In the genomic region with DNA sequence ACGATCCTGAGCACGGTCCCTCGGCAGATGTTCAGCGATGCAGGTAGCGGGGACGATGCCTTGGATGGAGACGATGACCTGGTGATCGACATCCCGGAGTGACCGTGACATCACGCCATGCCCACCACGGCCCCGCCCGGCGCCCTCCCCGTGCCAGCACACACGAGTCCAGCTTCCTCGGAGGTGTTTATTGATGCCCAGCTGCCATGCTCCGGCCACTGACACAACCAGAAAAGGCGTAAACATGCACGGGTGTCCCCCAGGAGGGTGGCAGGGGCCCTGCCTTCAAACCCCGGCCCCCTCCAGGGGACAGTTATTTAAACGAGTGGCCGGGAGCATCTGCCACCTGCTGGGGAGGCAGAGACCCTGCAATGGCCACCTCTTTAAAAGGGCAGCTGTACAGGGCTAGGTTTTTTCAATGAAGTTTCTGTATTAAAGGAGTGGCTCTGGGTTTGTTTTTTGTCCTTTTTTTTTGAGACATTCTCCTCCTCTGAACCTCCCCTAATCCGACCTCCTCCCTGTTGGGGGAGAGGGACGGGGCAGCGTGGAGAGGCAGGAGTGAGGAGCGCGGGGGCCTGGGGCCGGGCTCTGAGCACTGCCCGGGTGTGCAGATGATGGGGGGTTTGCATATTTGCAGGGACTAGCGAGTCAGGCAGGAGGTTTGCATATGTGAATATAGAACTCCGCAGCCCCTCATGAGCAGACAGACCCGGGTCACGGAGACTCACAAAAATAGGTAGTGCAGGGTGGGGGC, we compare ENCODE assay signal across 10 cellular contexts. TPM values are rescaled to one million over a fixed set of nuclear protein-coding genes. Genes with fewer than 3 reads are reported as not detected.
A peak's percentile ranks its signal among the peaks of the same experiment; 100 is the strongest.
DNase-seq lines count a peak whose midpoint lies in the region; ATAC-seq and TF ChIP-seq lines count a peak whose summit lies in the region.
"Had no signal": no experiment of that assay in that cellular context is flagged by ENCODE, and none has a peak within 500 bp of the region (broad histone marks: within the 10 kb centered on the region; RNA-seq: fewer than 3 reads in every experiment).

No MANE protein-coding gene starts in this region.

- H3K36me3 ChIP-seq in GM23338 (ENCODE audit: insufficient read depth) (no peaks in the 10 kb centered on the region), SJCRH30 (no peaks in the 10 kb centered on the region), right lobe of liver (no peaks in the 10 kb centered on the region), vagina (peaks cover 0 to 11% of the 10 kb centered on the region in 2 donors)

- peaks cover 29% of the 10 kb centered on the region for H3K27me3 Mint-ChIP-seq in GM23338 (ENCODE audit: insufficient read depth, low read depth, poor library complexity)

- TF ChIP-seq POLR2A in right lobe of liver (IDR thresholded peaks at IDR 0.05), result no peak
- no peak for TF ChIP-seq POLR2A in vagina (IDR thresholded peaks at IDR 0.05)

- no peak overlapping the region for H3K27ac Mint-ChIP-seq in GM23338

- H3K9me3 Mint-ChIP-seq in GM23338, result no peaks in the 10 kb centered on the region

- peaks cover 45% of the 10 kb centered on the region for H3K4me1 Mint-ChIP-seq in GM23338

- H3K4me1 ChIP-seq in GM23338 (ENCODE audit: insufficient read depth) (peaks cover 19% of the 10 kb centered on the region), SJCRH30 (no peaks in the 10 kb centered on the region), right lobe of liver (peaks cover 0 to under 1% (median 0%) of the 10 kb centered on the region in 4 donors), vagina (peaks cover 6% of the 10 kb centered on the region)

- H3K79me2 ChIP-seq in GM23338 (replicated peaks; ENCODE audit: insufficient read depth), result no peaks in the 10 kb centered on the region

- H3K9me2 ChIP-seq in GM23338 (ENCODE audit: insufficient read depth), result no peaks in the 10 kb centered on the region

- no peak overlapping the region for H2AFZ ChIP-seq in GM23338

- DNase-seq in COR-L47 (lab: John Stamatoyannopoulos, UW), result peak; percentile 45
- DNase-seq in GM23338 (ENCODE audit: low spot score), result peak; percentile 79
- DNase-seq in SJCRH30, result peak; percentile 26 to 42
- peak; percentile 21 for DNase-seq in central memory CD4-positive, alpha-beta T cell
- DNase-seq in right lobe of liver, result peak in 1 of 3 donors; percentile 51
- no peak for DNase-seq in vagina (ENCODE audit: extremely low spot score in 2 of 2)
- no peak for DNase-seq in islet precursor cell

- H3K27ac ChIP-seq in GM23338 (ENCODE audit: low read depth) (no peak overlapping the region), SJCRH30 (no peak overlapping the region), right lobe of liver (no peak overlapping the region), vagina (no peak overlapping the region)

- peaks cover 16% of the 10 kb centered on the region for H3K27me3 ChIP-seq in GM23338 (ENCODE audit: insufficient read depth)
- H3K27me3 ChIP-seq in SJCRH30, result peaks cover 11% of the 10 kb centered on the region; the same call in 1 of the 2 replicates
- H3K27me3 ChIP-seq in right lobe of liver, result no peaks in the 10 kb centered on the region
- peaks cover 4% of the 10 kb centered on the region for H3K27me3 ChIP-seq in vagina

- H3K4me3 Mint-ChIP-seq in GM23338, result no peak overlapping the region

- H3K9me3 ChIP-seq in SJCRH30 (replicated peaks) (no peaks in the 10 kb centered on the region), right lobe of liver (no peaks in the 10 kb centered on the region), vagina (no peaks in the 10 kb centered on the region)

- peaks cover 13% of the 10 kb centered on the region; the same call in 2 of the 3 replicates for H3K36me3 Mint-ChIP-seq in GM23338 (ENCODE audit: low read depth)

- peak; percentile 61 to 80 for TF ChIP-seq CTCF in GM23338 (conservative IDR thresholded peaks at IDR 0.05; ENCODE audit: low read depth in 2 of 2)
- TF ChIP-seq CTCF in right lobe of liver (IDR thresholded peaks at IDR 0.05), result peak; percentile 72 to 86 (median 84)
- TF ChIP-seq CTCF in vagina (IDR thresholded peaks at IDR 0.05), result peak in 2 of 3 experiments; percentile 52 to 70

- no peak overlapping the region for H3K4me2 ChIP-seq in GM23338

- intact Hi-C loops in right lobe of liver (cut with DNase I) (no loop called here), vagina (cut with DNase I) (loop anchor here (10.0 kb wide), 1 partner anchor 81 kb away; a partner anchor contains a TSS)

- 10% methylated on average over 9 of the region's 35 CpGs for WGBS in right lobe of liver (ENCODE audit: insufficient coverage, low coverage, low lambda C conversion rate, missing lambda C conversion rate)

- H4K20me1 ChIP-seq in GM23338 (replicated peaks; ENCODE audit: insufficient read depth), result 0 out of 2 replicates have a peak, but pooled peaks cover 1% of the 10 kb centered on the region

- no peaks in the 10 kb centered on the region for H3F3A ChIP-seq in GM23338 (replicated peaks; ENCODE audit: low read depth)

- ATAC-seq in GM23338, result peak; percentile 14
- peak; percentile 45 to 76 (median 70) for ATAC-seq in right lobe of liver
- no peak for ATAC-seq in GM21717 (IDR thresholded peaks at IDR 0.05; ENCODE audit: unreplicated experiment)

- H3K4me3 ChIP-seq in GM23338 (no peak overlapping the region), SJCRH30 (no peak overlapping the region), right lobe of liver (no peak overlapping the region), vagina (no peak overlapping the region)

TF ChIP-seq in GM23338, 12 proteins besides CTCF, POLR2A, EP300 and RAD21 (continues in another document):
- TF ChIP-seq JUNB (IDR thresholded peaks at IDR 0.05; ENCODE audit: unreplicated experiment) (no peak), NANOG (IDR thresholded peaks at IDR 0.05; ENCODE audit: borderline replicate concordance) (no peak), ZNF331 (CRISPR knock-in tag; IDR thresholded peaks at IDR 0.05; ENCODE audit: low read depth) (no peak)

RNA-seq across cellular contexts. Expression of a gene that starts 5.3 kb away (rescaled TPM):
- 7.5 and 10.0 TPM in 2 replicates for total RNA-seq in GM23338 (2014; rRNA removed; shearing (Covaris generic))
- polyA plus RNA-seq in GM23338 (2016; fragmentation: Nextera tagmentation; extraction: Ambion mirVana), result 9.8 and 10.4 TPM in 2 replicates
- not detected in 2 replicates for total RNA-seq in SJCRH30 (2014; rRNA removed; shearing (Covaris generic))
- total RNA-seq in right lobe of liver, result under 1 TPM in 3 of 6 experiments, not detected in 3; 0.16 to 0.66 (median 0.33) TPM
- 2.2 TPM for total RNA-seq in vagina

RNA-seq across cellular contexts. Expression of a gene that starts 9.5 kb away (rescaled TPM):
- 71.0 and 92.8 TPM in 2 replicates for total RNA-seq in GM23338 (2014; rRNA removed; shearing (Covaris generic))
- polyA plus RNA-seq in GM23338 (2016; fragmentation: Nextera tagmentation; extraction: Ambion mirVana), result 66.0 and 66.2 TPM in 2 replicates
- total RNA-seq in SJCRH30 (2014; rRNA removed; shearing (Covaris generic)), result 54.5 and 55.7 TPM in 2 replicates
- 10 to 100 TPM; 22.3 to 45.8 (median 33.2) TPM for total RNA-seq in right lobe of liver
- total RNA-seq in vagina, result 32.7 TPM

RNA-seq across cellular contexts. Expression of a gene that starts 10.1 kb away (rescaled TPM):
- total RNA-seq in GM23338 (2014; rRNA removed; shearing (Covaris generic)), result 10.4 and 13.4 TPM in 2 replicates
- 18.5 and 19.1 TPM in 2 replicates for polyA plus RNA-seq in GM23338 (2016; fragmentation: Nextera tagmentation; extraction: Ambion mirVana)
- total RNA-seq in SJCRH30 (2014; rRNA removed; shearing (Covaris generic)), result 10.9 and 12.5 TPM in 2 replicates
- total RNA-seq in right lobe of liver (10 to 100 TPM in 2 of 6 experiments, 1 to 10 TPM in 4; 5.2 to 12.9 (median 9.0) TPM), vagina (7.1 TPM)

RNA-seq across cellular contexts. Expression of a gene that starts 17.5 kb away (rescaled TPM):
- total RNA-seq in GM23338 (2014; rRNA removed; shearing (Covaris generic)), result not detected in 2 replicates
- 0.34 and 0.56 TPM in 2 replicates for polyA plus RNA-seq in GM23338 (2016; fragmentation: Nextera tagmentation; extraction: Ambion mirVana)
- total RNA-seq in SJCRH30 (2014; rRNA removed; shearing (Covaris generic)), result not detected in 2 replicates
- not detected for total RNA-seq in right lobe of liver
- not detected for total RNA-seq in vagina
- total RNA-seq: skeletal muscle tissue; T-helper 2 cell treated with Interferon-gamma antibody and Interleukin-4, amounts not matched to agents 100 ng/mL and 5 ng/mL, for 36 hours had no signal

RNA-seq across cellular contexts. Expression of a gene that starts 25.6 kb away (rescaled TPM):
- 28.2 and 37.4 TPM in 2 replicates for total RNA-seq in GM23338 (2014; rRNA removed; shearing (Covaris generic))
- 14.2 and 16.3 TPM in 2 replicates for polyA plus RNA-seq in GM23338 (2016; fragmentation: Nextera tagmentation; extraction: Ambion mirVana)
- 0.49 and 0.58 TPM in 2 replicates for total RNA-seq in SJCRH30 (2014; rRNA removed; shearing (Covaris generic))
- total RNA-seq in right lobe of liver (not detected), vagina (0.98 TPM)

Comparison
In these comparisons a context has a peak if more than half of its experiments do, and no peak if none do; other contexts are left out.
1. DNase-seq: peak in COR-L47 (single experiment), GM23338 (single experiment), SJCRH30 (2 of 2) and central memory CD4-positive, alpha-beta T cell (single experiment); none in vagina (0 of 2) and islet precursor cell (single experiment).
2. Peak in every context shown above with its lines, with median percentiles within 50 percentile points of each other: CTCF ChIP-seq.